Comparison of ENCODE assay signal across 1 cellular context in the genomic region with DNA sequence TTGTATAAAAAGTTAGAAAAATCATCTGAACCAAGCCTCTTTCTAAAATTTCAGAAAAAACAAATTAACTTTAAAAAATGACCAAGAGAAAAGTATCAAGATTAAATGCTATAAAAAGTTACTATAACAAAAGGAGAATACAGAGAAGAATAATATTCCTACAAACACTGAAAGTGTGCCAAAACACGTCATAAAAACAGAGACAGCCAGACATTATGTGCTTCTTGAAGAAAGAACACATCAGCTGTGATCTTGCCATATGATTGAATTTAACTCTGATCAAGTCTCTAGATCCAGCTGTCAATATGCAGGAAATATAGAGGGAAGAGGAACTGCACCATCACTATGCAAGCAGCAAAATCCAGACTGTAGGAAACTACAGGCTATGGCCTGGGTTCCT.
TF ChIP-seq lines count a peak whose summit lies in the region.

No MANE protein-coding gene starts in this region.

TF ChIP-seq in IMR-90, 13 proteins besides CTCF, POLR2A, EP300 and RAD21:
- TF ChIP-seq MAFK (IDR thresholded peaks at IDR 0.05; ENCODE audit: low read depth, low read length) (no peak), CHD1 (IDR thresholded peaks at IDR 0.05; ENCODE audit: low read depth, low read length) (no peak), RFX5 (IDR thresholded peaks at IDR 0.05; ENCODE audit: low read depth, low read length) (no peak), FOS (IDR thresholded peaks at IDR 0.05; ENCODE audit: low read depth, low read length) (no peak), NFE2L2 (IDR thresholded peaks at IDR 0.05; ENCODE audit: low read depth, low read length) (no peak), MAZ (IDR thresholded peaks at IDR 0.05; ENCODE audit: borderline replicate concordance, low read depth, low read length) (no peak), MXI1 (IDR thresholded peaks at IDR 0.05; ENCODE audit: borderline replicate concordance, low read depth, low read length) (no peak), BHLHE40 (IDR thresholded peaks at IDR 0.05; ENCODE audit: low read depth, low read length) (no peak), SMC3 (IDR thresholded peaks at IDR 0.05; ENCODE audit: low read depth, low read length) (no peak), CEBPB (IDR thresholded peaks at IDR 0.05; ENCODE audit: low read depth, low read length) (no peak), RCOR1 (IDR thresholded peaks at IDR 0.05; ENCODE audit: insufficient replicate concordance, low read length) (no peak)
- TF ChIP-seq, protein P1, sequence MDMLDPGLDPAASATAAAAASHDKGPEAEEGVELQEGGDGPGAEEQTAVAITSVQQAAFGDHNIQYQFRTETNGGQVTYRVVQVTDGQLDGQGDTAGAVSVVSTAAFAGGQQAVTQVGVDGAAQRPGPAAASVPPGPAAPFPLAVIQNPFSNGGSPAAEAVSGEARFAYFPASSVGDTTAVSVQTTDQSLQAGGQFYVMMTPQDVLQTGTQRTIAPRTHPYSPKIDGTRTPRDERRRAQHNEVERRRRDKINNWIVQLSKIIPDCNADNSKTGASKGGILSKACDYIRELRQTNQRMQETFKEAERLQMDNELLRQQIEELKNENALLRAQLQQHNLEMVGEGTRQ (IDR thresholded peaks at IDR 0.05; ENCODE audit: low read depth, low read length), result no peak
- TF ChIP-seq, protein P2, sequence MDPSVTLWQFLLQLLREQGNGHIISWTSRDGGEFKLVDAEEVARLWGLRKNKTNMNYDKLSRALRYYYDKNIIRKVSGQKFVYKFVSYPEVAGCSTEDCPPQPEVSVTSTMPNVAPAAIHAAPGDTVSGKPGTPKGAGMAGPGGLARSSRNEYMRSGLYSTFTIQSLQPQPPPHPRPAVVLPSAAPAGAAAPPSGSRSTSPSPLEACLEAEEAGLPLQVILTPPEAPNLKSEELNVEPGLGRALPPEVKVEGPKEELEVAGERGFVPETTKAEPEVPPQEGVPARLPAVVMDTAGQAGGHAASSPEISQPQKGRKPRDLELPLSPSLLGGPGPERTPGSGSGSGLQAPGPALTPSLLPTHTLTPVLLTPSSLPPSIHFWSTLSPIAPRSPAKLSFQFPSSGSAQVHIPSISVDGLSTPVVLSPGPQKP (IDR thresholded peaks at IDR 0.05; ENCODE audit: borderline replicate concordance, low read depth, low read length), result no peak
